1 cellular context compared by ENCODE assay signal in the genomic region with DNA sequence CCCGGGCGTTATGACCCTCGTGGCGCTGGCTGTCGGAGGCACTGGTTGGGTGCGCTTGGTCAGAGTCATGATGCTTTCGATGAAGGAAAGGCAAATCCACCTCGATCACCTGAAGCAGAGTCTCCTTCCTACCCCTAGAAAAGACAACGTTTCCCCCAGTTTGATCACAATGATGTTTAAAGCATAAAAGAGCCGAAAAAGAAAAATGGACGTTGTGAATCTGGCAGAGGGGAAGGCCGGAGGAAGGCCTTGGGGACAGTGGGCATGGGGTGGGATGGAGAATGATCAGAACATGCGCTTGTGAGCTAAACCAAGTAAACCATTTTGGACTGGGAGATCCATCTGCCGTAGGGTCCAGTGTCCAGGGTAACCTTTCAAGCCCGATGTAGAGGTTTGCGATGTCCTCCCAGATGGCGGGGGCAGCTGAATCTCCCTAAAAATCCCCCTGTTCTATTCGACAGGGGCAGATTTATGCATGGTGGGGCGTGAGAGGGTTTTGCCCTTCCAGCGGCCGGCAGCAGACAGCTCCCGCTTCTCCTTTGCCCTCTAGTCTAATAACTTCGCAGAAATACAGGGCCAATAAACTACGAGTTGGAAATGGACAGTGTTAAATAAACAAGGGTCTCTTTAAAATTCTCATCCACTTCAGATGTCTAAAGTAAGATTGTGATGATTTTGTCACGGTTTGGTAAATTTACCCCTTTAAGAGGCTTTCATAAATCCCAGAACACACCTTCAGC.
TF ChIP-seq lines count a peak whose summit lies in the region.

No MANE protein-coding gene starts in this region.

TF ChIP-seq in H1, 55 proteins besides CTCF, POLR2A, EP300 and RAD21:
- TF ChIP-seq SUZ12 (IDR thresholded peaks at IDR 0.05; ENCODE audit: low read length), result peak; percentile 87
- TF ChIP-seq EZH2 (IDR thresholded peaks at IDR 0.05; ENCODE audit: low read depth, low read length, severe bottlenecking), result peak; percentile 88
- peak; percentile 8 for TF ChIP-seq CTBP2 (IDR thresholded peaks at IDR 0.05; ENCODE audit: borderline replicate concordance, insufficient read depth, insufficient read length, low read length)
- TF ChIP-seq, protein P1, sequence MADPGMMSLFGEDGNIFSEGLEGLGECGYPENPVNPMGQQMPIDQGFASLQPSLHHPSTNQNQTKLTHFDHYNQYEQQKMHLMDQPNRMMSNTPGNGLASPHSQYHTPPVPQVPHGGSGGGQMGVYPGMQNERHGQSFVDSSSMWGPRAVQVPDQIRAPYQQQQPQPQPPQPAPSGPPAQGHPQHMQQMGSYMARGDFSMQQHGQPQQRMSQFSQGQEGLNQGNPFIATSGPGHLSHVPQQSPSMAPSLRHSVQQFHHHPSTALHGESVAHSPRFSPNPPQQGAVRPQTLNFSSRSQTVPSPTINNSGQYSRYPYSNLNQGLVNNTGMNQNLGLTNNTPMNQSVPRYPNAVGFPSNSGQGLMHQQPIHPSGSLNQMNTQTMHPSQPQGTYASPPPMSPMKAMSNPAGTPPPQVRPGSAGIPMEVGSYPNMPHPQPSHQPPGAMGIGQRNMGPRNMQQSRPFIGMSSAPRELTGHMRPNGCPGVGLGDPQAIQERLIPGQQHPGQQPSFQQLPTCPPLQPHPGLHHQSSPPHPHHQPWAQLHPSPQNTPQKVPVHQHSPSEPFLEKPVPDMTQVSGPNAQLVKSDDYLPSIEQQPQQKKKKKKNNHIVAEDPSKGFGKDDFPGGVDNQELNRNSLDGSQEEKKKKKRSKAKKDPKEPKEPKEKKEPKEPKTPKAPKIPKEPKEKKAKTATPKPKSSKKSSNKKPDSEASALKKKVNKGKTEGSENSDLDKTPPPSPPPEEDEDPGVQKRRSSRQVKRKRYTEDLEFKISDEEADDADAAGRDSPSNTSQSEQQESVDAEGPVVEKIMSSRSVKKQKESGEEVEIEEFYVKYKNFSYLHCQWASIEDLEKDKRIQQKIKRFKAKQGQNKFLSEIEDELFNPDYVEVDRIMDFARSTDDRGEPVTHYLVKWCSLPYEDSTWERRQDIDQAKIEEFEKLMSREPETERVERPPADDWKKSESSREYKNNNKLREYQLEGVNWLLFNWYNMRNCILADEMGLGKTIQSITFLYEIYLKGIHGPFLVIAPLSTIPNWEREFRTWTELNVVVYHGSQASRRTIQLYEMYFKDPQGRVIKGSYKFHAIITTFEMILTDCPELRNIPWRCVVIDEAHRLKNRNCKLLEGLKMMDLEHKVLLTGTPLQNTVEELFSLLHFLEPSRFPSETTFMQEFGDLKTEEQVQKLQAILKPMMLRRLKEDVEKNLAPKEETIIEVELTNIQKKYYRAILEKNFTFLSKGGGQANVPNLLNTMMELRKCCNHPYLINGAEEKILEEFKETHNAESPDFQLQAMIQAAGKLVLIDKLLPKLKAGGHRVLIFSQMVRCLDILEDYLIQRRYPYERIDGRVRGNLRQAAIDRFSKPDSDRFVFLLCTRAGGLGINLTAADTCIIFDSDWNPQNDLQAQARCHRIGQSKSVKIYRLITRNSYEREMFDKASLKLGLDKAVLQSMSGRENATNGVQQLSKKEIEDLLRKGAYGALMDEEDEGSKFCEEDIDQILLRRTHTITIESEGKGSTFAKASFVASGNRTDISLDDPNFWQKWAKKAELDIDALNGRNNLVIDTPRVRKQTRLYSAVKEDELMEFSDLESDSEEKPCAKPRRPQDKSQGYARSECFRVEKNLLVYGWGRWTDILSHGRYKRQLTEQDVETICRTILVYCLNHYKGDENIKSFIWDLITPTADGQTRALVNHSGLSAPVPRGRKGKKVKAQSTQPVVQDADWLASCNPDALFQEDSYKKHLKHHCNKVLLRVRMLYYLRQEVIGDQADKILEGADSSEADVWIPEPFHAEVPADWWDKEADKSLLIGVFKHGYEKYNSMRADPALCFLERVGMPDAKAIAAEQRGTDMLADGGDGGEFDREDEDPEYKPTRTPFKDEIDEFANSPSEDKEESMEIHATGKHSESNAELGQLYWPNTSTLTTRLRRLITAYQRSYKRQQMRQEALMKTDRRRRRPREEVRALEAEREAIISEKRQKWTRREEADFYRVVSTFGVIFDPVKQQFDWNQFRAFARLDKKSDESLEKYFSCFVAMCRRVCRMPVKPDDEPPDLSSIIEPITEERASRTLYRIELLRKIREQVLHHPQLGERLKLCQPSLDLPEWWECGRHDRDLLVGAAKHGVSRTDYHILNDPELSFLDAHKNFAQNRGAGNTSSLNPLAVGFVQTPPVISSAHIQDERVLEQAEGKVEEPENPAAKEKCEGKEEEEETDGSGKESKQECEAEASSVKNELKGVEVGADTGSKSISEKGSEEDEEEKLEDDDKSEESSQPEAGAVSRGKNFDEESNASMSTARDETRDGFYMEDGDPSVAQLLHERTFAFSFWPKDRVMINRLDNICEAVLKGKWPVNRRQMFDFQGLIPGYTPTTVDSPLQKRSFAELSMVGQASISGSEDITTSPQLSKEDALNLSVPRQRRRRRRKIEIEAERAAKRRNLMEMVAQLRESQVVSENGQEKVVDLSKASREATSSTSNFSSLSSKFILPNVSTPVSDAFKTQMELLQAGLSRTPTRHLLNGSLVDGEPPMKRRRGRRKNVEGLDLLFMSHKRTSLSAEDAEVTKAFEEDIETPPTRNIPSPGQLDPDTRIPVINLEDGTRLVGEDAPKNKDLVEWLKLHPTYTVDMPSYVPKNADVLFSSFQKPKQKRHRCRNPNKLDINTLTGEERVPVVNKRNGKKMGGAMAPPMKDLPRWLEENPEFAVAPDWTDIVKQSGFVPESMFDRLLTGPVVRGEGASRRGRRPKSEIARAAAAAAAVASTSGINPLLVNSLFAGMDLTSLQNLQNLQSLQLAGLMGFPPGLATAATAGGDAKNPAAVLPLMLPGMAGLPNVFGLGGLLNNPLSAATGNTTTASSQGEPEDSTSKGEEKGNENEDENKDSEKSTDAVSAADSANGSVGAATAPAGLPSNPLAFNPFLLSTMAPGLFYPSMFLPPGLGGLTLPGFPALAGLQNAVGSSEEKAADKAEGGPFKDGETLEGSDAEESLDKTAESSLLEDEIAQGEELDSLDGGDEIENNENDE (IDR thresholded peaks at IDR 0.05; ENCODE audit: insufficient replicate concordance, low read length), result no peak
- TF ChIP-seq CEBPB (IDR thresholded peaks at IDR 0.05; ENCODE audit: low read depth, low read length), result no peak
- TF ChIP-seq, protein P2, sequence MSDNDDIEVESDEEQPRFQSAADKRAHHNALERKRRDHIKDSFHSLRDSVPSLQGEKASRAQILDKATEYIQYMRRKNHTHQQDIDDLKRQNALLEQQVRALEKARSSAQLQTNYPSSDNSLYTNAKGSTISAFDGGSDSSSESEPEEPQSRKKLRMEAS (IDR thresholded peaks at IDR 0.05), result peak; percentile 48
- no peak for TF ChIP-seq KDM4A (IDR thresholded peaks at IDR 0.05; ENCODE audit: low read depth, low read length, severe bottlenecking)
- TF ChIP-seq TAF7 (optimal IDR thresholded peaks at IDR 0.05; ENCODE audit: borderline replicate concordance, low read depth, low read length), result no peak
